Comparison of ENCODE assay signal across 3 cellular contexts in genomic region chr1:196709889-196710288, GRCh38. TPM values are rescaled to one million over a fixed set of nuclear protein-coding genes. Genes with fewer than 3 reads are reported as not detected.
"Had no signal": no experiment of that assay in that cellular context is flagged by ENCODE, and none has a peak within 500 bp of the region (broad histone marks: within the 10 kb centered on the region; RNA-seq: fewer than 3 reads in every experiment).

No MANE protein-coding gene starts in this region.

RNA-seq across cellular contexts. Expression of gene CFH, which starts 58.0 kb away (rescaled TPM):
- total RNA-seq: GM23338, H1, H9 had no signal
- polyA plus RNA-seq: GM23338, H1 had no signal
